ENCODE assay signal across 32 cellular contexts in the genomic region with DNA sequence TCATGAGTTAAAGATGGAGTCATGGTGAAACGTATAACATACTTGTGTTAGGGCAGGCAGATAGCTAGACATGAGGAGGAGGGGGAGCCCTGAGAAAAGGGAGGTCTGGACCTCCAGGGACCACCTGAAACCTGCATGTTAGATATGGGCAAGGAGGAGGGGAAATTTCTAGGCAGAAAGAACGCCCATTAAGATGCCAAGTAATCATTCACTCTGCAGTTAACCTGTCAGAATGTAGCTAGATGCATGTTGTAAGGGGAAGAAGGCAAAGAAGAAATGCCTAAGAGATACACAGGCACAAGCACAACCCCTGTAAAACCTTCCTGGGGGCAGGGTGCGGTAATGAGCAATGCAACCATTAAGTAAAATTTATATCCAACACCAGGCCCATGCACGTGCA.
"Had no signal": no experiment of that assay in that cellular context is flagged by ENCODE, and none has a peak within 500 bp of the region (broad histone marks: within the 10 kb centered on the region; RNA-seq: fewer than 3 reads in every experiment).

No MANE protein-coding gene starts in this region.

- DNase-seq: activated B cell treated with CpG ODN at 0.5 μM for 24 hours; activated CD4-positive, alpha-beta T cell treated with anti-CD3 and anti-CD28 coated beads for 48 hours; activated CD4-positive, alpha-beta T cell treated with anti-CD3 and anti-CD28 coated beads, Interleukin-2, amount 50 U/mL, for 1 hour; activated CD4-positive, alpha-beta T cell treated with anti-CD3 and anti-CD28 coated beads, Interleukin-2, amount 50 U/mL, for 48 hours; activated CD8-positive, alpha-beta memory T cell treated with anti-CD3 and anti-CD28 coated beads for 24 hours; activated CD8-positive, alpha-beta T cell treated with anti-CD3 and anti-CD28 coated beads for 36 hours; activated effector memory CD4-positive, alpha-beta T cell treated with Interleukin-2 at 50 U/mL for 16 hours; activated gamma-delta T cell treated with Interleukin-2 at 50 U/mL for 16 hours; activated naive CD4-positive, alpha-beta T cell treated with anti-CD3 and anti-CD28 coated beads, Interleukin-2, amount 50 U/mL, for 16 hours; activated naive CD4-positive, alpha-beta T cell treated with Interleukin-2 at 50 U/mL for 16 hours; activated T-cell treated with anti-CD3 and anti-CD28 coated beads, Interleukin-2, amount 50 U/mL, for 4 hours; amniotic stem cell; anterior cingulate cortex; body of pancreas; caudate nucleus; cortex of kidney; dermis blood vessel endothelial cell; effector CD4-positive, alpha-beta T cell; effector memory CD8-positive, alpha-beta T cell; erythroblast; foreskin keratinocyte; gastrocnemius medialis; glutamatergic neuron; T-helper 1 cell; T-helper 17 cell; T1000; WERI-Rb-1 had no signal

- H3K36me3 ChIP-seq: esophagus muscularis mucosa, gastrocnemius medialis, WERI-Rb-1 had no signal

- H3K4me3 ChIP-seq: body of pancreas, esophagus muscularis mucosa, gastrocnemius medialis had no signal

- H3K4me1 ChIP-seq: body of pancreas, esophagus muscularis mucosa, foreskin keratinocyte, gastrocnemius medialis had no signal

- H3K36me3 Mint-ChIP-seq: activated naive CD8-positive, alpha-beta T cell had no signal

- H3K9me3 ChIP-seq: body of pancreas, esophagus muscularis mucosa, gastrocnemius medialis had no signal

- H3K27me3 ChIP-seq: body of pancreas, esophagus muscularis mucosa, foreskin keratinocyte, gastrocnemius medialis had no signal

- H3K4me1 Mint-ChIP-seq: activated B cell treated with CpG ODN at 0.5 μM for 24 hours; activated T-helper 17 cell treated with anti-CD3 and anti-CD28 coated beads, Interleukin-2, amount 50 U/mL, for 72 hours; T-helper 17 cell had no signal

- H3K4me3 Mint-ChIP-seq: activated B cell treated with CpG ODN at 0.5 μM for 24 hours; activated CD8-positive, alpha-beta T cell treated with anti-CD3 and anti-CD28 coated beads for 36 hours; activated naive CD8-positive, alpha-beta T cell; activated T-cell treated with anti-CD3 and anti-CD28 coated beads, Interleukin-2, amount 50 U/mL, for 4 hours; activated T-helper 17 cell treated with anti-CD3 and anti-CD28 coated beads, Interleukin-2, amount 50 U/mL, for 72 hours; effector memory CD8-positive, alpha-beta T cell; T-helper 17 cell; T-helper 2 cell treated with Interferon-gamma antibody and Interleukin-4, amounts not matched to agents 5 μg/mL and 100 μg/mL, for 36 hours had no signal

- H3K27ac ChIP-seq: body of pancreas, esophagus muscularis mucosa, foreskin keratinocyte, gastrocnemius medialis, WERI-Rb-1 had no signal

- ATAC-seq: activated CD4-positive, CD25-positive, alpha-beta regulatory T cell treated with anti-CD3 and anti-CD28 coated beads, Interleukin-2, amount 50 U/mL, for 24 hours; activated CD8-positive, alpha-beta T cell treated with anti-CD3 and anti-CD28 coated beads for 36 hours; activated T-cell treated with anti-CD3 and anti-CD28 coated beads, Interleukin-2, amount 50 U/mL, for 4 hours; activated T-helper 17 cell treated with anti-CD3 and anti-CD28 coated beads, Interleukin-2, amount 50 U/mL, for 72 hours; body of pancreas; effector memory CD8-positive, alpha-beta T cell; foreskin keratinocyte; gastrocnemius medialis; T-helper 17 cell had no signal

- H3K27ac Mint-ChIP-seq: activated B cell treated with CpG ODN at 0.5 μM for 24 hours; activated CD8-positive, alpha-beta T cell treated with anti-CD3 and anti-CD28 coated beads for 36 hours; activated naive CD8-positive, alpha-beta T cell; activated T-helper 17 cell treated with anti-CD3 and anti-CD28 coated beads, Interleukin-2, amount 50 U/mL, for 72 hours; effector memory CD8-positive, alpha-beta T cell; T-helper 17 cell; T-helper 2 cell treated with Interferon-gamma antibody and Interleukin-4, amounts not matched to agents 5 μg/mL and 100 μg/mL, for 36 hours had no signal

- H3K27me3 Mint-ChIP-seq: activated B cell treated with CpG ODN at 0.5 μM for 24 hours; activated CD8-positive, alpha-beta T cell treated with anti-CD3 and anti-CD28 coated beads for 36 hours; activated naive CD8-positive, alpha-beta T cell; activated T-helper 17 cell treated with anti-CD3 and anti-CD28 coated beads, Interleukin-2, amount 50 U/mL, for 72 hours; effector memory CD8-positive, alpha-beta T cell; T-helper 17 cell had no signal
